ENCODE assay signal across 2 cellular contexts in genomic region chr2:134723742-134724141, GRCh38. TPM values are rescaled to one million over a fixed set of nuclear protein-coding genes. Genes with fewer than 3 reads are reported as not detected.
"Had no signal": no experiment of that assay in that cellular context is flagged by ENCODE, and none has a peak within 500 bp of the region (broad histone marks: within the 10 kb centered on the region; RNA-seq: fewer than 3 reads in every experiment).

No MANE protein-coding gene starts in this region.

RNA-seq across cellular contexts. Expression of gene TMEM163, which starts 4.9 kb away (rescaled TPM):
- total RNA-seq: tibial nerve, vagina had no signal
